9 cellular contexts compared by ENCODE assay signal in the genomic region with DNA sequence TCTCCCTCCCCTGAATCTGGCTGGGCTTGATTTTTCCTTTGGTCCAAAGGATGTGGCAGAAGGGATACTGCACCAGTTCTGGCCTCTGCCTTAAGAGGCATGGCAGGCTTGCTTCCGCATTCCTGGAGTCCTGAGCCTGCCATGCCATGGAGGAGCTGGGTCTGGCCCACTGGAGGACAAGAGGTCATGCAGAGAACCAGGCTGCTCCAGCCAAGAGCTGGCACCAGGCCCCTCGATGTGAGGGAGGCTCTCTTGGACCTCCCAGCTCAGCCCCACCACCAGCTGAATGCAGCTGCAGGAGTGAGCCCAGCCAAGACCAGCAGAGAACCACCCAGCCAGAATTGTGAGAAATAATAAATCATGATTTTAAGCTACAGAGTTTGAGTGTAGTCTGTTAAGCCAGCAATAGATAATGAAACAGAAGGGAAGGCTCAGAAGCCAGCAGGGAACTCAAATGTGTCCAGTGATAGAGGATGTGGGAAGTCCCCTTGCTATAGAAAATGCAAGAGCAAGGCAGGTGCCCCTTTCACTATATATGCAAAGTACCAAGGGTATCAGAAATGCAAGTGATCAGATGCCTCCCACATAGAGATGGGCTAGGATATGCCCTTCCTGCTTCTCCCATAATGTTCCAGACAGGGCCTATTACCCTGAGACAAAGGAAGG.
A peak's percentile ranks its signal among the peaks of the same experiment; 100 is the strongest.
DNase-seq lines count a peak whose midpoint lies in the region; ATAC-seq, FAIRE-seq and TF ChIP-seq lines count a peak whose summit lies in the region.
"Had no signal": no experiment of that assay in that cellular context is flagged by ENCODE, and none has a peak within 500 bp of the region (broad histone marks: within the 10 kb centered on the region; RNA-seq: fewer than 3 reads in every experiment).

No MANE protein-coding gene starts in this region.

- TF ChIP-seq EP300 in gastroesophageal sphincter (IDR thresholded peaks at IDR 0.05) = no peak

- H3K9me3 ChIP-seq in gastroesophageal sphincter = no peaks in the 10 kb centered on the region

- TF ChIP-seq POLR2A in gastroesophageal sphincter (IDR thresholded peaks at IDR 0.05) = no peak

- H3K36me3 Mint-ChIP-seq in CD14-positive monocyte = no peaks in the 10 kb centered on the region

- H3K36me3 ChIP-seq in gastroesophageal sphincter = no peaks in the 10 kb centered on the region

- H3K27ac Mint-ChIP-seq in CD14-positive monocyte = peak overlapping the region in 6 of 7 donors; percentile 68 to 91 (median 82)

- 60% methylated on average over 1 of the region's 2 CpGs; no CpG with 5 or more reads in 1 of the 2 donors for WGBS in gastroesophageal sphincter (ENCODE audit: low coverage in 1 of 2), 2 donors

- H3K4me3 Mint-ChIP-seq in CD14-positive monocyte = no peak overlapping the region

- peaks cover 0 to 13% (median 0%) of the 10 kb centered on the region in 3 donors for H3K4me1 ChIP-seq in gastroesophageal sphincter

- ATAC-seq in GM18907 (IDR thresholded peaks at IDR 0.05; ENCODE audit: unreplicated experiment) = peak; percentile 53
- peak; percentile 38 for ATAC-seq in HG03565 (IDR thresholded peaks at IDR 0.05; ENCODE audit: unreplicated experiment)
- ATAC-seq in gastroesophageal sphincter = peak; percentile 37
- no peak for ATAC-seq in left colon
- ATAC-seq in GM19324 (IDR thresholded peaks at IDR 0.05; ENCODE audit: low FRiP score, unreplicated experiment) = no peak

- H3K4me3 ChIP-seq in gastroesophageal sphincter = no peak overlapping the region

- peaks cover 0 to 4% (median 0%) of the 10 kb centered on the region in 7 donors for H3K9me3 Mint-ChIP-seq in CD14-positive monocyte

- DNase-seq in CD14-positive monocyte (ENCODE audit: low spot score) (no peak), left colon (no peak), RCC 7860 (ENCODE audit: low spot score) (no peak), NCI-H2196 (lab: John Stamatoyannopoulos, UW; ENCODE audit: unreplicated experiment) (no peak)

- no peaks in the 10 kb centered on the region for H3K27me3 Mint-ChIP-seq in CD14-positive monocyte (ENCODE audit: low read depth in 3 of 3)

- peaks cover 67% of the 10 kb centered on the region for H3K4me1 Mint-ChIP-seq in CD14-positive monocyte

- intact Hi-C loops in CD14-positive monocyte (cut with micrococcal nuclease) (loop anchor here (5.0 to 10.0 kb wide), 4 partner anchors 33 to 234 kb away; no protein-coding TSS in a partner anchor), left colon (cut with DNase I, micrococcal nuclease) (no loop called here)

- no peak for TF ChIP-seq CTCF in CD14-positive monocyte (IDR thresholded peaks at IDR 0.05)
- no peak for TF ChIP-seq CTCF in gastroesophageal sphincter (IDR thresholded peaks at IDR 0.05)

- H3K27me3 ChIP-seq in gastroesophageal sphincter = no peaks in the 10 kb centered on the region

- no peak overlapping the region for H3K27ac ChIP-seq in gastroesophageal sphincter

- FAIRE-seq in RCC 7860 (lab: Jason Lieb, UNC) = no peak
- FAIRE-seq: islet of Langerhans had no signal

Comparison
In these comparisons a context has a peak if more than half of its experiments do, and no peak if none do; other contexts are left out.
1. ATAC-seq: peak in GM18907 (single experiment), HG03565 (single experiment) and gastroesophageal sphincter (single experiment); none in left colon (single experiment) and GM19324 (single experiment).
2. intact Hi-C loops: an anchor here in CD14-positive monocyte (5.0 to 10.0 kb wide); none called in left colon.